1 cellular context compared by ENCODE assay signal in genomic region chr12:68359669-68360068, GRCh38.
TF ChIP-seq lines count a peak whose summit lies in the region.

No MANE protein-coding gene starts in this region.

TF ChIP-seq in GM23338, 12 proteins besides CTCF, POLR2A, EP300 and RAD21 (continued from another document):
- TF ChIP-seq ZNF462 (CRISPR knock-in tag; IDR thresholded peaks at IDR 0.05) (no peak), ETS1 (IDR thresholded peaks at IDR 0.05) (no peak), ZNF331 (CRISPR knock-in tag; IDR thresholded peaks at IDR 0.05; ENCODE audit: low read depth) (no peak), ZNF114 (CRISPR knock-in tag; IDR thresholded peaks at IDR 0.05) (no peak), CREB1 (CRISPR knock-in tag; IDR thresholded peaks at IDR 0.05; ENCODE audit: low read depth) (no peak), REST (IDR thresholded peaks at IDR 0.05; ENCODE audit: unreplicated experiment) (no peak)
